ENCODE assay signal across 8 cellular contexts in the genomic region with DNA sequence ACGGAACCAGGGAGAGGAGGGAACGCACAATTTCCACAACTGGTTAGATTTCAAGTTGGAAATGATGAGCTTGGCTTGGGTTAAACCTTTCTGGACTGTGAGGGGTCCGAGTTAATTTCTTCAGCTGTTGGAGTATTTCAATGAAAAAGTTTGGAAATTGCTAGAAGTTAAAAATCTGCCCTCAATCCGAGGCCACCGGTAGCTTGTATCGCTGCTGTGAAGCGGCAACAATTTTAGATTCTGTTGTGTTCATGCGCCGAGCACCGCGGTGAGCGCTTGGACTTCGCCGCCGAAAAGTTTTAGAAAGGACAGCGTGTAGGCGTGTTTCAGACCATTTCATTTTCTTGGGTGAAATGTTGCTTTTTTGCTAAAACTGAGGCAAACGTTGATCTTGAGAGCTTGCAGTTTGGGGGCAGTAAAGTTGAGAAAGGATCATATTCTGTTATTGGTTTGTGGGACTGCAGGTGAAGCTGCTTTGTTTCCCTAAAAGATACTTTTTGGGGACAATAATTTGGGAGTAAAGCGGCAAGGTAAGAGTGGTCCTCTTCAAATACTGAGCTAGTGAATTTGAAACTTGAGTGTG. TPM values are rescaled to one million over a fixed set of nuclear protein-coding genes. Genes with fewer than 3 reads are reported as not detected.
DNase-seq lines count a peak whose midpoint lies in the region; ATAC-seq and TF ChIP-seq lines count a peak whose summit lies in the region.

No MANE protein-coding gene starts in this region.

- H3K36me3 ChIP-seq in ascending aorta: peaks cover 0 to 4% of the 10 kb centered on the region in 2 donors
- H3K36me3 ChIP-seq in iPS DF 6.9 (ENCODE audit: control insufficient read depth, insufficient read depth, low read length): no peaks in the 10 kb centered on the region
- peaks cover 4% of the 10 kb centered on the region for H3K36me3 ChIP-seq in rectal smooth muscle tissue (ENCODE audit: control insufficient read depth, insufficient read depth, low read length)

- H3K9me3 ChIP-seq in ascending aorta (no peaks in the 10 kb centered on the region), iPS DF 6.9 (ENCODE audit: control insufficient read depth, insufficient read depth, low read length) (no peaks in the 10 kb centered on the region)

- peak; percentile 18 for ATAC-seq in GM21381 (IDR thresholded peaks at IDR 0.05; ENCODE audit: unreplicated experiment)

- H3K4me1 ChIP-seq in ascending aorta (peaks cover 4 to 18% of the 10 kb centered on the region in 2 donors), iPS DF 6.9 (ENCODE audit: control insufficient read depth, insufficient read depth, low read length) (no peaks in the 10 kb centered on the region), rectal smooth muscle tissue (ENCODE audit: control insufficient read depth, insufficient read depth, low read length) (peaks cover 9% of the 10 kb centered on the region)

- intact Hi-C loops in ascending aorta (cut with DNase I): loop anchor here (2.0 to 10.0 kb wide), 4 partner anchors 211 to 1449 kb away; a partner anchor contains a TSS

- H3K27me3 ChIP-seq in ascending aorta (no peaks in the 10 kb centered on the region), iPS DF 6.9 (ENCODE audit: control insufficient read depth, insufficient read depth, low read length) (no peaks in the 10 kb centered on the region), rectal smooth muscle tissue (ENCODE audit: control insufficient read depth, insufficient read depth, low read length) (no peaks in the 10 kb centered on the region)

- H3K4me3 ChIP-seq in ascending aorta (peak overlapping the region; percentile 76 to 85), iPS DF 6.9 (ENCODE audit: low read length) (peak overlapping the region; percentile 96; the same call in 1 of the 2 replicates), rectal smooth muscle tissue (ENCODE audit: low read length) (peak overlapping the region; percentile 90)

- no peak for TF ChIP-seq CTCF in ascending aorta (IDR thresholded peaks at IDR 0.05)

- H3K27ac ChIP-seq in ascending aorta (peak overlapping the region; percentile 98 to 99), iPS DF 6.9 (ENCODE audit: low read length) (no peak overlapping the region), rectal smooth muscle tissue (ENCODE audit: low read depth, low read length) (peak overlapping the region; percentile 100)

- WGBS in iPS DF 6.9 (ENCODE audit: insufficient coverage, insufficient read length): no CpG with 5 or more reads among the region's 19 CpGs

- peak overlapping the region; percentile 85 for H3K9ac ChIP-seq in rectal smooth muscle tissue (ENCODE audit: low read length)

- DNase-seq in EL (peak; percentile 56), NCI-H1694 (lab: John Stamatoyannopoulos, UW) (peak; percentile 3), ascending aorta (ENCODE audit: low spot score in 2 of 2) (peak in 1 of 2 donors; percentile 67), iPS DF 6.9 (ENCODE audit: low read depth, low spot score) (no peak), NCI-H2107 (lab: John Stamatoyannopoulos, UW) (no peak), AML-193 (lab: John Stamatoyannopoulos, UW) (no peak)

RNA-seq across cellular contexts. Expression of a gene that starts 0.9 kb away (rescaled TPM):
- total RNA-seq in ascending aorta: 47.0 TPM

RNA-seq across cellular contexts. Expression of a gene that starts 11.3 kb away (rescaled TPM):
- total RNA-seq in ascending aorta: not detected

Comparison
In these comparisons a context has a peak if more than half of its experiments do, and no peak if none do; other contexts are left out.
1. DNase-seq: peak in EL (single experiment) and NCI-H1694 (single experiment); none in iPS DF 6.9 (single experiment), NCI-H2107 (single experiment) and AML-193 (0 of 2).
2. Peak in every context shown above with its lines, with median percentiles within 50 percentile points of each other: H3K4me3 ChIP-seq.